Comparison of ENCODE assay signal across 2 cellular contexts in the genomic region with DNA sequence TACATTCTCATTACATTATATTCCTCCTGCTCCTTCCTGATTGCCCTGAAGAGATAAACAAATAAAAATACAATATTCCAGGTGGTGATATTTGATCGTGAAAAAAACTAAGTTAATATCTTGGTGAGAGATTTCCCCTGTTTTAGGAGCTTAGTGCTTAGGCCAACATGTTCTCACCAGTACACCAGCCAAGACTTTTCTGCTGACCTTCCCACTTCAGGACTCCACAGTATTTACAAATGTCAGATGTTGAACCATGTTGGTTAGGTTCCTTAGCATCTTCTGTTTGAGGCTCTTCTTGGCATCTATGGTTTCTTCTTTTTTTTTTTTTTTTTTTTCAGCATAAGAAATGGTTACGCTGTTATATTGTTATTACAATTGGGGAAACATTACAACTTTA.
TF ChIP-seq lines count a peak whose summit lies in the region.

No MANE protein-coding gene starts in this region.

TF ChIP-seq in liver, 16 proteins besides CTCF, POLR2A, EP300 and RAD21 (continued from another document):
- TF ChIP-seq, protein P1, sequence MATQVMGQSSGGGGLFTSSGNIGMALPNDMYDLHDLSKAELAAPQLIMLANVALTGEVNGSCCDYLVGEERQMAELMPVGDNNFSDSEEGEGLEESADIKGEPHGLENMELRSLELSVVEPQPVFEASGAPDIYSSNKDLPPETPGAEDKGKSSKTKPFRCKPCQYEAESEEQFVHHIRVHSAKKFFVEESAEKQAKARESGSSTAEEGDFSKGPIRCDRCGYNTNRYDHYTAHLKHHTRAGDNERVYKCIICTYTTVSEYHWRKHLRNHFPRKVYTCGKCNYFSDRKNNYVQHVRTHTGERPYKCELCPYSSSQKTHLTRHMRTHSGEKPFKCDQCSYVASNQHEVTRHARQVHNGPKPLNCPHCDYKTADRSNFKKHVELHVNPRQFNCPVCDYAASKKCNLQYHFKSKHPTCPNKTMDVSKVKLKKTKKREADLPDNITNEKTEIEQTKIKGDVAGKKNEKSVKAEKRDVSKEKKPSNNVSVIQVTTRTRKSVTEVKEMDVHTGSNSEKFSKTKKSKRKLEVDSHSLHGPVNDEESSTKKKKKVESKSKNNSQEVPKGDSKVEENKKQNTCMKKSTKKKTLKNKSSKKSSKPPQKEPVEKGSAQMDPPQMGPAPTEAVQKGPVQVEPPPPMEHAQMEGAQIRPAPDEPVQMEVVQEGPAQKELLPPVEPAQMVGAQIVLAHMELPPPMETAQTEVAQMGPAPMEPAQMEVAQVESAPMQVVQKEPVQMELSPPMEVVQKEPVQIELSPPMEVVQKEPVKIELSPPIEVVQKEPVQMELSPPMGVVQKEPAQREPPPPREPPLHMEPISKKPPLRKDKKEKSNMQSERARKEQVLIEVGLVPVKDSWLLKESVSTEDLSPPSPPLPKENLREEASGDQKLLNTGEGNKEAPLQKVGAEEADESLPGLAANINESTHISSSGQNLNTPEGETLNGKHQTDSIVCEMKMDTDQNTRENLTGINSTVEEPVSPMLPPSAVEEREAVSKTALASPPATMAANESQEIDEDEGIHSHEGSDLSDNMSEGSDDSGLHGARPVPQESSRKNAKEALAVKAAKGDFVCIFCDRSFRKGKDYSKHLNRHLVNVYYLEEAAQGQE (IDR thresholded peaks at IDR 0.05) = no peak
- no peak for TF ChIP-seq FOXA1 (IDR thresholded peaks at IDR 0.05)
- no peak for TF ChIP-seq EGR1 (IDR thresholded peaks at IDR 0.05; ENCODE audit: low read depth in 2 of 2)
- no peak for TF ChIP-seq GABPA (IDR thresholded peaks at IDR 0.05 in 1 of 2, conservative IDR thresholded peaks at IDR 0.05 in 1 of 2)

TF ChIP-seq in HepG2, 621 proteins besides CTCF, POLR2A, EP300 and RAD21 (continued from another document):
- TF ChIP-seq, protein P2, sequence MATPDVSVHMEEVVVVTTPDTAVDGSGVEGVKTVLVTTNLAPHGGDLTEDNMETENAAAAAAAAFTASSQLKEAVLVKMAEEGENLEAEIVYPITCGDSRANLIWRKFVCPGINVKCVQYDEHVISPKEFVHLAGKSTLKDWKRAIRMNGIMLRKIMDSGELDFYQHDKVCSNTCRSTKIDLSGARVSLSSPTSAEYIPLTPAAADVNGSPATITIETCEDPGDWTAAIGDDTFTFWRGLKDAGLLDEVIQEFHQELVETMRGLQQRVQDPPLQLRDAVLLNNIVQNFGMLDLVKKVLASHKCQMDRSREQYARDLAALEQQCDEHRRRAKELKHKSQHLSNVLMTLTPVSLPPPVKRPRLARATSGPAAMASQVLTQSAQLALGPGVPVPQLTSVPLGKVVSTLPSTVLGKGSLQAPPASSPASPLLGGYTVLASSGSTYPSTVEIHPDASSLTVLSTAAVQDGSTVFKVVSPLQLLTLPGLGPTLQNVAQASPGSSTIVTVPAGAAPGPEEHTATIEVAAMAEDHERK (CRISPR knock-in tag; IDR thresholded peaks at IDR 0.05; ENCODE audit: low read depth) = no peak
- TF ChIP-seq, protein P3, sequence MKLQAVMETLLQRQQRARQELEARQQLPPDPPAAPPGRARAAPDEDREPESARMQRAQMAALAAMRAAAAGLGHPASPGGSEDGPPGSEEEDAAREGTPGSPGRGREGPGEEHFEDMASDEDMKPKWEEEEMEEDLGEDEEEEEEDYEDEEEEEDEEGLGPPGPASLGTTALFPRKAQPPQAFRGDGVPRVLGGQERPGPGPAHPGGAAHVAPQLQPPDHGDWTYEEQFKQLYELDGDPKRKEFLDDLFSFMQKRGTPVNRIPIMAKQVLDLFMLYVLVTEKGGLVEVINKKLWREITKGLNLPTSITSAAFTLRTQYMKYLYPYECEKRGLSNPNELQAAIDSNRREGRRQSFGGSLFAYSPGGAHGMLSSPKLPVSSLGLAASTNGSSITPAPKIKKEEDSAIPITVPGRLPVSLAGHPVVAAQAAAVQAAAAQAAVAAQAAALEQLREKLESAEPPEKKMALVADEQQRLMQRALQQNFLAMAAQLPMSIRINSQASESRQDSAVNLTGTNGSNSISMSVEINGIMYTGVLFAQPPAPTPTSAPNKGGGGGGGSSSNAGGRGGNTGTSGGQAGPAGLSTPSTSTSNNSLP (IDR thresholded peaks at IDR 0.05; ENCODE audit: low read depth, low read length) = no peak
- TF ChIP-seq ZNF430 (CRISPR knock-in tag; IDR thresholded peaks at IDR 0.05) = no peak
- TF ChIP-seq SATB2 (CRISPR knock-in tag; IDR thresholded peaks at IDR 0.05) = no peak
